8 cellular contexts compared by ENCODE assay signal in the genomic region with DNA sequence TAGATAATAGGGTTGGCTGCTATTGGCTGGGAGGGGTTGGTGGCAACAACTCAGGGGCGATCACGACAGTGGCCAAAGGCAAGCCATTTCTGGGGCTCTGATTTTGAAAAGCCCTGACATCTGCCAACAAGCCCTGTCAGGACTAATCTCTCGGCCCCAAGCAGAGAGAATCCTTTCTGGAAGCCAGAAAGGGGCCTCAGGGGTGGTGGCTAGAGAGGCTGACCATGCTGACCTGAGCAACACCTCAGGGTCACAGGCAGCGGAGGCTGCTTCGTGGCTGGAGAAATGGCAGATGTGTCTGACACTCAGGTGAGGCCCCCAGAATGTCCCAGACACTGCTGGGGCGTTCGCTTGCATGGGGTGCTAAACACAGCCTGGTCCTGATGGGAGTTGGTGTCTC. TPM values are rescaled to one million over a fixed set of nuclear protein-coding genes. Genes with fewer than 3 reads are reported as not detected.
"Had no signal": no experiment of that assay in that cellular context is flagged by ENCODE, and none has a peak within 500 bp of the region (broad histone marks: within the 10 kb centered on the region; RNA-seq: fewer than 3 reads in every experiment).

No MANE protein-coding gene starts in this region.

- H3K4me3 ChIP-seq: GM23338, K562 had no signal

- H3K4me2 ChIP-seq: GM23338 had no signal

- ATAC-seq: GM23338, K562 had no signal

- DNase-seq: H9, KG1 had no signal

- FAIRE-seq: H1, H54, HTR-8/SVneo, K562 had no signal

RNA-seq across cellular contexts. Expression of gene SMPD3, which starts 55.8 kb away (rescaled TPM):
- total RNA-seq: IMR-90 had no signal
- polyA plus RNA-seq: IMR-90 had no signal
